9 cellular contexts compared by ENCODE assay signal in the genomic region with DNA sequence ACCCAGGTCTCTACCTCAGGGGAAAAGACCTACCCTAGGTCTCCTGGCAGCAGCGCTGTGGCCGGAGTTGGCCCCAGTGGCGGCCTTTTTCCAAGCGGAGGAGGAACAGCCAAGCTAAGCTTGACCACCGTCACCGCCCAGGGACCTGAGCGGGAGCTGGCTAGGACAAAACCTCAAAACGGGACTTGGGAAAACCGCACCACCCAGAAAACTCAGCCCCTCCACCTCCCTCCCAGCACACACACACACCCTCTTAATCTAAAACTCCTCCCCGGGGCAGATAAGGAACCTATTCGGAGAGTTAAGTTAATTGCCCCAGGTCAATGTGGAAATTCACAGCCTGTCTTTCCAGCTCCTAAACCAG. TPM values are rescaled to one million over a fixed set of nuclear protein-coding genes. Genes with fewer than 3 reads are reported as not detected.
A peak's percentile ranks its signal among the peaks of the same experiment; 100 is the strongest.
DNase-seq lines count a peak whose midpoint lies in the region; ATAC-seq, FAIRE-seq and TF ChIP-seq lines count a peak whose summit lies in the region.
"Had no signal": no experiment of that assay in that cellular context is flagged by ENCODE, and none has a peak within 500 bp of the region (broad histone marks: within the 10 kb centered on the region; RNA-seq: fewer than 3 reads in every experiment).

No MANE protein-coding gene starts in this region.

- H3K27me3 ChIP-seq in K562 (ENCODE audit: control insufficient read depth in 2 of 2, insufficient read depth in 2 of 2, low read length in 2 of 2) = peaks cover 37 to 52% of the 10 kb centered on the region in 2 experiments
- peaks cover 0 to 6% (median 2%) of the 10 kb centered on the region in 4 donors for H3K27me3 ChIP-seq in liver (ENCODE audit: control insufficient read depth in 4 of 4, insufficient read depth in 4 of 4, low read length in 3 of 4)
- H3K27me3 ChIP-seq in tibial nerve = no peaks in the 10 kb centered on the region

- H3K27me3 Mint-ChIP-seq in activated T-cell treated with anti-CD3 and anti-CD28 coated beads, Interleukin-2, amount 50 U/mL, for 72 hours (ENCODE audit: low read depth) = peaks cover 11% of the 10 kb centered on the region

- peak overlapping the region in 1 of 2 experiments; percentile 71; a peak in 1 of 4 replicates for H3K9ac ChIP-seq in K562 (ENCODE audit: insufficient read depth in 1 of 2, low read depth in 2 of 2, low read length in 2 of 2)
- no peak overlapping the region for H3K9ac ChIP-seq in liver (ENCODE audit: low read depth in 1 of 2, low read length in 2 of 2)

- TF ChIP-seq RAD21 in K562 (CRISPR knock-in tag; conservative IDR thresholded peaks at IDR 0.05 in 1 of 2, IDR thresholded peaks at IDR 0.05 in 1 of 2) (no peak), liver (IDR thresholded peaks at IDR 0.05) (no peak)

- POLR2A ChIA-PET in K562 (lab: Yijun Ruan, JAX) = interaction anchor here (0.6 to 1.3 kb wide), 2 partner anchors 41 to 428 kb away, joined by 3 to 4 read pairs; no protein-coding TSS in a partner anchor

- H3K27ac ChIP-seq in K562 (ENCODE audit: extremely low read depth, low read depth, low read length) (no peak overlapping the region), liver (ENCODE audit: low read depth in 1 of 2, low read length in 2 of 2) (no peak overlapping the region), tibial nerve (peak overlapping the region in 3 of 4 donors; percentile 77 to 90 (median 89))

- no peak for ATAC-seq in activated T-cell treated with anti-CD3 and anti-CD28 coated beads, Interleukin-2, amount 50 U/mL, for 72 hours (replicated peaks in 1 of 2)
- ATAC-seq in K562 = peak; percentile 8; the same call in 1 of the 3 replicates

- no peak overlapping the region for H3K4me2 ChIP-seq in K562 (ENCODE audit: insufficient read depth, low read length)

- CTCF ChIA-PET in K562 (lab: Yijun Ruan, JAX; ENCODE audit: low intra/inter-chr PET ratio) = no interaction called here

- TF ChIP-seq EP300 in K562 (IDR thresholded peaks at IDR 0.05; ENCODE audit: low read length) = no peak
- no peak for TF ChIP-seq EP300 in tibial nerve (IDR thresholded peaks at IDR 0.05)

- TF ChIP-seq CTCF in K562 (IDR thresholded peaks at IDR 0.05 in 2 of 3, conservative IDR thresholded peaks at IDR 0.05 in 1 of 3; ENCODE audit: insufficient read depth in 2 of 3, low read depth in 1 of 3, low read length in 3 of 3) = no peak
- TF ChIP-seq CTCF in liver (IDR thresholded peaks at IDR 0.05; ENCODE audit: low read depth, low read length, missing input control) = no peak
- no peak for TF ChIP-seq CTCF in tibial nerve (IDR thresholded peaks at IDR 0.05)

- in situ Hi-C loops in K562 (cut with MboI) = no loop called here

- H3K4me3 ChIP-seq in K562 = no peak overlapping the region
- H3K4me3 ChIP-seq in liver (ENCODE audit: low read depth in 1 of 3, low read length in 3 of 3) = no peak overlapping the region
- peak overlapping the region in 2 of 4 donors; percentile 73 to 87 for H3K4me3 ChIP-seq in tibial nerve

- no peak for TF ChIP-seq POLR2A in K562 (conservative IDR thresholded peaks at IDR 0.05)
- TF ChIP-seq POLR2A in tibial nerve (IDR thresholded peaks at IDR 0.05) = no peak

- peaks cover 0 to 5% of the 10 kb centered on the region in 2 donors for H3K36me3 Mint-ChIP-seq in activated T-cell treated with anti-CD3 and anti-CD28 coated beads, Interleukin-2, amount 50 U/mL, for 72 hours (ENCODE audit: insufficient read depth in 2 of 2)

- intact Hi-C loops in K562 (cut with micrococcal nuclease) = no loop called here

- H3K79me2 ChIP-seq in K562 (ENCODE audit: control insufficient read depth, insufficient read depth, low read length) = no peaks in the 10 kb centered on the region

- no peaks in the 10 kb centered on the region for H3K9me1 ChIP-seq in K562 (ENCODE audit: control insufficient read depth, insufficient read depth, low read length)

- no peaks in the 10 kb centered on the region for H4K20me1 ChIP-seq in K562 (replicated peaks; ENCODE audit: control insufficient read depth, insufficient read depth, low read length)

- peak overlapping the region; percentile 98 to 99 for H3K4me3 Mint-ChIP-seq in activated T-cell treated with anti-CD3 and anti-CD28 coated beads, Interleukin-2, amount 50 U/mL, for 72 hours

- H3K27ac Mint-ChIP-seq in activated T-cell treated with anti-CD3 and anti-CD28 coated beads, Interleukin-2, amount 50 U/mL, for 72 hours = no peak overlapping the region

- WGBS in K562 (ENCODE audit: insufficient coverage, low coverage, missing lambda C conversion rate) = 0% methylated on average over 11 of the region's 11 CpGs
- 16% methylated on average over 11 of the region's 11 CpGs for WGBS in liver
- WGBS in tibial nerve, 2 donors = 22 to 29% methylated on average over 11 of the region's 11 CpGs

- H3K4me1 ChIP-seq in K562 (replicated peaks in 1 of 2; ENCODE audit: control insufficient read depth in 2 of 2, insufficient read depth in 2 of 2, low read length in 2 of 2) (peaks cover 9 to 29% of the 10 kb centered on the region in 2 experiments; a peak in 4 of 5 replicates), liver (ENCODE audit: control insufficient read depth in 4 of 4, insufficient read depth in 4 of 4, low read length in 3 of 4) (peaks cover 11 to 28% (median 21%) of the 10 kb centered on the region in 4 donors), tibial nerve (peaks cover 0 to 37% (median 8%) of the 10 kb centered on the region in 4 donors)

- BruUV-seq in K562 (replicated peaks; lab: Mats Ljungman, UMichigan) = no TSS peak

- H3K36me3 ChIP-seq in K562 (ENCODE audit: control insufficient read depth, insufficient read depth, low read length) (no peaks in the 10 kb centered on the region), liver (ENCODE audit: control insufficient read depth in 4 of 4, insufficient read depth in 3 of 4, low read depth in 1 of 4, low read length in 3 of 4) (no peaks in the 10 kb centered on the region), tibial nerve (no peaks in the 10 kb centered on the region)

- no peaks in the 10 kb centered on the region for H3K9me3 Mint-ChIP-seq in activated T-cell treated with anti-CD3 and anti-CD28 coated beads, Interleukin-2, amount 50 U/mL, for 72 hours

- H3K4me1 Mint-ChIP-seq in activated T-cell treated with anti-CD3 and anti-CD28 coated beads, Interleukin-2, amount 50 U/mL, for 72 hours (ENCODE audit: low read depth) = peaks cover 27% of the 10 kb centered on the region

- no peaks in the 10 kb centered on the region for H3K9me3 ChIP-seq in K562 (replicated peaks; ENCODE audit: control insufficient read depth, insufficient read depth, low read depth, low read length)
- no peaks in the 10 kb centered on the region for H3K9me3 ChIP-seq in liver (ENCODE audit: control insufficient read depth in 4 of 4, low read length in 3 of 4)
- H3K9me3 ChIP-seq in tibial nerve = no peaks in the 10 kb centered on the region

- FAIRE-seq in K562 (lab: Jason Lieb, UNC) = no peak

- DNase-seq in activated T-cell treated with anti-CD3 and anti-CD28 coated beads, Interleukin-2, amount 50 U/mL, for 72 hours = no peak
- DNase-seq in activated T-cell treated with anti-CD3 and anti-CD28 coated beads for 4 hours = no peak
- peak in 1 of 4 experiments; percentile 22 for DNase-seq in K562 (ENCODE audit: extremely low read depth in 1 of 4, low spot score in 3 of 4)
- no peak for DNase-seq in tibial nerve (ENCODE audit: low spot score in 2 of 2)
- DNase-seq in NCI-H2227 (lab: John Stamatoyannopoulos, UW; ENCODE audit: unreplicated experiment) = no peak
- DNase-seq in SKM-1 (lab: John Stamatoyannopoulos, UW; ENCODE audit: unreplicated experiment) = no peak
- no peak for DNase-seq in iPS-NIHi7 (ENCODE audit: extremely low spot score)
- DNase-seq: NCI-H2171 treated with DMSO at 0.1 percent for 48 hours had no signal

- no peak overlapping the region for H2AFZ ChIP-seq in K562 (ENCODE audit: low read depth, low read length)

TF ChIP-seq in K562, 482 proteins besides CTCF, POLR2A, EP300 and RAD21 (continues in another document):
- TF ChIP-seq ZBTB1 (CRISPR knock-in tag; IDR thresholded peaks at IDR 0.05; ENCODE audit: borderline replicate concordance, low read depth) = no peak

TF ChIP-seq in liver, 16 proteins besides CTCF, POLR2A, EP300 and RAD21:
- TF ChIP-seq YY1 (IDR thresholded peaks at IDR 0.05) = no peak
- peak; percentile 13 for TF ChIP-seq NR2F2 (IDR thresholded peaks at IDR 0.05)
- TF ChIP-seq TAF1 (conservative IDR thresholded peaks at IDR 0.05) = no peak
- no peak for TF ChIP-seq SP1 (IDR thresholded peaks at IDR 0.05)
- no peak for TF ChIP-seq HNF4A (conservative IDR thresholded peaks at IDR 0.05)
- TF ChIP-seq, protein P1, sequence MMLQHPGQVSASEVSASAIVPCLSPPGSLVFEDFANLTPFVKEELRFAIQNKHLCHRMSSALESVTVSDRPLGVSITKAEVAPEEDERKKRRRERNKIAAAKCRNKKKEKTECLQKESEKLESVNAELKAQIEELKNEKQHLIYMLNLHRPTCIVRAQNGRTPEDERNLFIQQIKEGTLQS (IDR thresholded peaks at IDR 0.05) = no peak
- no peak for TF ChIP-seq JUND (IDR thresholded peaks at IDR 0.05)
- TF ChIP-seq EGR1 (IDR thresholded peaks at IDR 0.05; ENCODE audit: low read depth in 2 of 2) = no peak
- TF ChIP-seq FOXA2 (IDR thresholded peaks at IDR 0.05) = no peak

RNA-seq across cellular contexts. Expression of a gene that starts 2.7 kb away (rescaled TPM):
- total RNA-seq in activated T-cell treated with anti-CD3 and anti-CD28 coated beads, Interleukin-2, amount 50 U/mL, for 72 hours = 10 to 100 TPM; 37.2 to 43.0 TPM
- total RNA-seq in K562 (2011; cell fraction: chromatin; rRNA removed; ENCODE audit: low replicate concordance) = 0.28 TPM in 1 of 2 replicates, not detected in the other
- total RNA-seq in K562 (2011; cell fraction: nucleolus; rRNA removed) = under 0.01 and 0.17 TPM in 2 replicates
- 0.07 and 0.15 TPM in 2 replicates for total RNA-seq in K562 (2011; cell fraction: nucleoplasm; rRNA removed)
- total RNA-seq in K562 (2014; rRNA removed) = 0.04 TPM in 1 of 2 replicates, not detected in the other
- total RNA-seq in K562 (2014; rRNA removed; fragmentation: Illumina TruSeq; extraction: Trizol) = 0.04 TPM in 1 of 2 replicates, not detected in the other
- total RNA-seq in K562 (2015; rRNA removed; fragmentation: Illumina TruSeq; extraction: Trizol) = 0.04 and 0.07 TPM in 2 replicates
- total RNA-seq in K562 (2021) = 0.16 and 0.20 TPM in 2 replicates
- 0.07 and 0.24 TPM in 2 replicates for polyA plus RNA-seq in K562 (2011; rRNA removed)
- 0.13 and 0.21 TPM in 2 replicates for polyA plus RNA-seq in K562 (2011; cell fraction: cytosol; rRNA removed)
- polyA plus RNA-seq in K562 (2011; cell fraction: nucleus; rRNA removed) = 0.28 and 0.44 TPM in 2 replicates
- polyA plus RNA-seq in K562 (2012) = 0.09 and 0.60 TPM in 2 replicates
- polyA plus RNA-seq in K562 (2014; fragmentation: Illumina TruSeq; extraction: Trizol) = 0.07 and 0.10 TPM in 2 replicates
- not detected for polyA plus RNA-seq in K562 (2014; fragmentation: Nextera tagmentation; extraction: Ambion mirVana)
- polyA plus RNA-seq in K562 (2014; rRNA removed) = 0.04 and 0.07 TPM in 2 replicates
- 0.07 and 0.18 TPM in 2 replicates for polyA minus RNA-seq in K562 (2011; rRNA and poly(A)+ RNA removed)
- polyA minus RNA-seq in K562 (2011; cell fraction: cytosol; rRNA and poly(A)+ RNA removed) = 0.29 and 0.64 TPM in 2 replicates
- under 0.01 and 0.44 TPM in 2 replicates for polyA minus RNA-seq in K562 (2011; cell fraction: nucleus; rRNA and poly(A)+ RNA removed)
- 1 to 10 TPM; 1.0 to 1.3 TPM for total RNA-seq in liver
- under 1 TPM; 0.33 to 0.35 TPM for polyA plus RNA-seq in liver
- total RNA-seq in tibial nerve = 1 to 10 TPM; 4.2 to 7.2 (median 4.9) TPM

Comparison
In these comparisons a context has a peak if more than half of its experiments do, and no peak if none do; other contexts are left out.
1. H3K27ac ChIP-seq: peak in tibial nerve (3 of 4); none in K562 (single experiment) and liver (0 of 2).
2. RNA of a gene that starts 2.7 kb away (total RNA-seq): 37.2 to 43.0 TPM in activated T-cell treated with anti-CD3 and anti-CD28 coated beads, Interleukin-2, amount 50 U/mL, for 72 hours; 4.2 to 7.2 TPM in tibial nerve, 1.0 to 1.3 TPM in liver and under 0.01 to 0.28 TPM in K562; every median in the first group is over 4 times any median in the second.